In genomic region chr9:94668424-94668916, GRCh38 we compare ENCODE assay signal across 10 cellular contexts. TPM values are rescaled to one million over a fixed set of nuclear protein-coding genes. Genes with fewer than 3 reads are reported as not detected.
A peak's percentile ranks its signal among the peaks of the same experiment; 100 is the strongest.
DNase-seq lines count a peak whose midpoint lies in the region; ATAC-seq and TF ChIP-seq lines count a peak whose summit lies in the region.
"Had no signal": no experiment of that assay in that cellular context is flagged by ENCODE, and none has a peak within 500 bp of the region (broad histone marks: within the 10 kb centered on the region; RNA-seq: fewer than 3 reads in every experiment).

No MANE protein-coding gene starts in this region.

- no peaks in the 10 kb centered on the region for H3K79me2 ChIP-seq in SU-DHL-6 (ENCODE audit: insufficient read depth, low read length)

- H3K27me3 ChIP-seq in breast epithelium (no peaks in the 10 kb centered on the region), SU-DHL-6 (ENCODE audit: low read length) (no peaks in the 10 kb centered on the region)

- intact Hi-C loops in MCF 10A (cut with micrococcal nuclease) (loop anchor here (1.0 kb wide), 1 partner anchor 463 kb away; no protein-coding TSS in a partner anchor), breast epithelium (cut with DNase I; ENCODE audit: low total_unique reads) (no loop called here)

- H3K4me3 ChIP-seq in breast epithelium = no peak overlapping the region
- no peak overlapping the region for H3K4me3 ChIP-seq in SU-DHL-6 (ENCODE audit: insufficient read depth, low read length, poor library complexity, severe bottlenecking)
- H3K4me3 ChIP-seq: lung had no signal

- POLR2A ChIA-PET in MCF 10A (lab: Yijun Ruan, JAX) = interaction anchor here (0.5 to 1.7 kb wide), 4 partner anchors 258 to 1536 kb away, joined by 3 to 9 read pairs (median 4); no protein-coding TSS in a partner anchor

- H3K9ac ChIP-seq in SU-DHL-6 (ENCODE audit: low read length) = no peak overlapping the region

- no peaks in the 10 kb centered on the region for H3K9me2 ChIP-seq in SU-DHL-6 (replicated peaks; ENCODE audit: insufficient read depth, low read length)

- TF ChIP-seq CTCF in MCF 10A (IDR thresholded peaks at IDR 0.05; ENCODE audit: unreplicated experiment) (no peak), breast epithelium (IDR thresholded peaks at IDR 0.05) (no peak), SU-DHL-6 (IDR thresholded peaks at IDR 0.05; ENCODE audit: insufficient read depth, low read length, poor library complexity, severe bottlenecking) (no peak), type B pancreatic cell (conservative IDR thresholded peaks at IDR 0.05) (no peak)

- H3K9me3 ChIP-seq in breast epithelium = no peaks in the 10 kb centered on the region
- no peaks in the 10 kb centered on the region for H3K9me3 ChIP-seq in SU-DHL-6 (ENCODE audit: insufficient read depth, low read length)

- CTCF ChIA-PET in MCF 10A (lab: Yijun Ruan, JAX) = interaction anchor here (0.6 to 20.7 kb wide), 12 partner anchors 11 to 1271 kb away, joined by 3 to 457 read pairs (median 4); no protein-coding TSS in a partner anchor

- H3K36me3 ChIP-seq in breast epithelium = no peaks in the 10 kb centered on the region
- H3K36me3 ChIP-seq in SU-DHL-6 (ENCODE audit: low read length) = no peaks in the 10 kb centered on the region

- H3K4me1 Mint-ChIP-seq in MCF 10A (ENCODE audit: insufficient read depth, unreplicated experiment) = peaks cover 18% of the 10 kb centered on the region
- H3K4me1 Mint-ChIP-seq in type B pancreatic cell (ENCODE audit: unreplicated experiment) = peaks cover 16% of the 10 kb centered on the region

- no peaks in the 10 kb centered on the region for H3K9me3 Mint-ChIP-seq in MCF 10A (ENCODE audit: unreplicated experiment)
- no peaks in the 10 kb centered on the region for H3K9me3 Mint-ChIP-seq in type B pancreatic cell

- ATAC-seq in left lobe of liver (peak; percentile 1), GM21526 (IDR thresholded peaks at IDR 0.05; ENCODE audit: low FRiP score, unreplicated experiment) (no peak), HG02610 (IDR thresholded peaks at IDR 0.05; ENCODE audit: unreplicated experiment) (no peak)

- H3K27me3 Mint-ChIP-seq in MCF 10A (ENCODE audit: insufficient read depth, unreplicated experiment) = no peaks in the 10 kb centered on the region
- no peaks in the 10 kb centered on the region for H3K27me3 Mint-ChIP-seq in type B pancreatic cell

- H3K36me3 Mint-ChIP-seq in MCF 10A (ENCODE audit: insufficient read depth, unreplicated experiment) (no peaks in the 10 kb centered on the region), type B pancreatic cell (no peaks in the 10 kb centered on the region)

- no peak for TF ChIP-seq POLR2A in breast epithelium (IDR thresholded peaks at IDR 0.05)

- DNase-seq in MCF 10A (ENCODE audit: unreplicated experiment) (no peak), breast epithelium (ENCODE audit: low spot score in 2 of 2) (no peak), left lobe of liver (ENCODE audit: low spot score) (no peak), type B pancreatic cell (ENCODE audit: extremely low spot score, unreplicated experiment) (no peak), amygdala (lab: John Stamatoyannopoulos, UW) (no peak)

- H3K27ac Mint-ChIP-seq in MCF 10A (ENCODE audit: low read depth, unreplicated experiment) = no peak overlapping the region
- H3K27ac Mint-ChIP-seq in type B pancreatic cell = peak overlapping the region; percentile 81

- no peaks in the 10 kb centered on the region for H3K4me1 ChIP-seq in breast epithelium

- H2AFZ ChIP-seq in SU-DHL-6 (ENCODE audit: low read depth, low read length, severe bottlenecking) = no peak overlapping the region

- H3K4me2 ChIP-seq in SU-DHL-6 (ENCODE audit: low read depth, low read length, poor library complexity, severe bottlenecking) = peak overlapping the region; percentile 85

- peak overlapping the region; percentile 44 for H3K4me3 Mint-ChIP-seq in MCF 10A (ENCODE audit: unreplicated experiment)
- H3K4me3 Mint-ChIP-seq in type B pancreatic cell = no peak overlapping the region

- H3K27ac ChIP-seq in breast epithelium (no peak overlapping the region), SU-DHL-6 (ENCODE audit: low read depth, low read length) (no peak overlapping the region)
- H3K27ac ChIP-seq: dorsolateral prefrontal cortex had no signal

- no peaks in the 10 kb centered on the region for H4K20me1 ChIP-seq in SU-DHL-6 (ENCODE audit: low read depth, low read length)

- BruUV-seq in MCF 10A (replicated peaks; lab: Mats Ljungman, UMichigan) = no TSS peak

- H3F3A ChIP-seq in SU-DHL-6 (ENCODE audit: insufficient read depth) = no peaks in the 10 kb centered on the region

RNA-seq across cellular contexts. Expression of gene FBP1, which starts 29.2 kb away (rescaled TPM):
- total RNA-seq in MCF 10A (2022) = not detected in 2 replicates
- total RNA-seq in breast epithelium = 10 to 100 TPM in 2 of 3 donors, 1 to 10 TPM in 1; 7.4 to 41.1 (median 33.4) TPM
- total RNA-seq in left lobe of liver = 476 TPM
- total RNA-seq in type B pancreatic cell (ENCODE audit: low replicate concordance) = 25.9 and 35.9 TPM in 2 replicates

RNA-seq across cellular contexts. Expression of gene AOPEP, which starts 58.0 kb away (rescaled TPM):
- total RNA-seq in MCF 10A (2022) (32.4 and 34.6 TPM in 2 replicates), breast epithelium (10 to 100 TPM; 15.5 to 94.1 (median 87.5) TPM), left lobe of liver (75.5 TPM), type B pancreatic cell (ENCODE audit: low replicate concordance) (56.8 and 89.3 TPM in 2 replicates)

Comparison
In these comparisons a context has a peak if more than half of its experiments do, and no peak if none do; other contexts are left out.
1. RNA of gene FBP1, which starts 29.2 kb away (total RNA-seq): 476 TPM in left lobe of liver (single experiment); 7.4 to 41.1 TPM in breast epithelium, 25.9 to 35.9 TPM in type B pancreatic cell and not detected in MCF 10A; every median in the first group is over 10 times any median in the second.